10 cellular contexts compared by ENCODE assay signal in genomic region chr10:124370426-124370825, GRCh38.
"Had no signal": no experiment of that assay in that cellular context is flagged by ENCODE, and none has a peak within 500 bp of the region (broad histone marks: within the 10 kb centered on the region; RNA-seq: fewer than 3 reads in every experiment).

No MANE protein-coding gene starts in this region.

- H3K4me1 ChIP-seq: HAP-1 had no signal

- H3K9ac ChIP-seq: GM23248, KMS-11 had no signal

- H3K27ac ChIP-seq: GM23248, HL-60, KMS-11 had no signal

- H3K36me3 ChIP-seq: HAP-1 had no signal

- H3K4me3 ChIP-seq: GM23248, HAP-1 had no signal

- ATAC-seq: HCT116, HepG2 had no signal

- DNase-seq: GM23248, GOT3, H7, HFFc6, KBM-7 had no signal

- H3K4me2 ChIP-seq: KMS-11 had no signal

- H3K9me3 ChIP-seq: HAP-1 had no signal

- H2AFZ ChIP-seq: GM23248 had no signal
